30 cellular contexts compared by ENCODE assay signal in genomic region chr14:93991212-93991611, GRCh38. TPM values are rescaled to one million over a fixed set of nuclear protein-coding genes. Genes with fewer than 3 reads are reported as not detected.
DNase-seq lines count a peak whose midpoint lies in the region; ATAC-seq and TF ChIP-seq lines count a peak whose summit lies in the region.
"Had no signal": no experiment of that assay in that cellular context is flagged by ENCODE, and none has a peak within 500 bp of the region (broad histone marks: within the 10 kb centered on the region; RNA-seq: fewer than 3 reads in every experiment).

No MANE protein-coding gene starts in this region.

- H3K4me3 ChIP-seq in RWPE2 (ENCODE audit: severe bottlenecking): no peak overlapping the region
- H3K4me3 ChIP-seq in body of pancreas: no peak overlapping the region
- H3K4me3 ChIP-seq: GM23248 had no signal

- peaks cover 22% of the 10 kb centered on the region for H3K4me1 Mint-ChIP-seq in activated CD8-positive, alpha-beta T cell treated with anti-CD3 and anti-CD28 coated beads for 36 hours (ENCODE audit: low read depth)
- H3K4me1 Mint-ChIP-seq in activated CD8-positive, alpha-beta T cell treated with anti-CD3 and anti-CD28 coated beads, Interleukin-2, amount 10 ng/mL, durations not matched to agents 7 days and 5 days (ENCODE audit: low read depth): peaks cover 26% of the 10 kb centered on the region
- peaks cover 4% of the 10 kb centered on the region for H3K4me1 Mint-ChIP-seq in activated T-helper 17 cell treated with anti-CD3 and anti-CD28 coated beads, Interleukin-2, amount 50 U/mL, for 72 hours
- peaks cover 43% of the 10 kb centered on the region for H3K4me1 Mint-ChIP-seq in stimulated activated effector memory CD8-positive, alpha-beta T cell treated with anti-CD3 and anti-CD28 coated beads, Interleukin-12 subunit alpha, Interleukin-12 subunit beta, amount 100 ng/mL, for 72 hours

- H3K27ac Mint-ChIP-seq in activated CD8-positive, alpha-beta T cell treated with anti-CD3 and anti-CD28 coated beads for 36 hours: peak overlapping the region; percentile 40
- no peak overlapping the region for H3K27ac Mint-ChIP-seq in activated CD8-positive, alpha-beta T cell treated with anti-CD3 and anti-CD28 coated beads, Interleukin-2, amount 10 ng/mL, durations not matched to agents 7 days and 5 days
- H3K27ac Mint-ChIP-seq in activated T-helper 17 cell treated with anti-CD3 and anti-CD28 coated beads, Interleukin-2, amount 50 U/mL, for 72 hours: peak overlapping the region; percentile 61
- H3K27ac Mint-ChIP-seq in stimulated activated effector memory CD8-positive, alpha-beta T cell treated with anti-CD3 and anti-CD28 coated beads, Interleukin-12 subunit alpha, Interleukin-12 subunit beta, amount 100 ng/mL, for 72 hours: no peak overlapping the region
- H3K27ac Mint-ChIP-seq: CD4-positive, alpha-beta memory T cell had no signal

- 83 to 84% methylated on average over 10 of the region's 10 CpGs for WGBS in body of pancreas, 2 donors

- H3K9me3 ChIP-seq in RWPE2 (ENCODE audit: severe bottlenecking) (no peaks in the 10 kb centered on the region), body of pancreas (no peaks in the 10 kb centered on the region)

- H3K9me3 Mint-ChIP-seq in activated CD8-positive, alpha-beta T cell treated with anti-CD3 and anti-CD28 coated beads for 36 hours: no peaks in the 10 kb centered on the region
- no peaks in the 10 kb centered on the region for H3K9me3 Mint-ChIP-seq in activated CD8-positive, alpha-beta T cell treated with anti-CD3 and anti-CD28 coated beads, Interleukin-2, amount 10 ng/mL, durations not matched to agents 7 days and 5 days (ENCODE audit: insufficient read depth)
- H3K9me3 Mint-ChIP-seq in activated T-helper 17 cell treated with anti-CD3 and anti-CD28 coated beads, Interleukin-2, amount 50 U/mL, for 72 hours: no peaks in the 10 kb centered on the region
- no peaks in the 10 kb centered on the region for H3K9me3 Mint-ChIP-seq in stimulated activated effector memory CD8-positive, alpha-beta T cell treated with anti-CD3 and anti-CD28 coated beads, Interleukin-12 subunit alpha, Interleukin-12 subunit beta, amount 100 ng/mL, for 72 hours

- H3K36me3 ChIP-seq in RWPE2 (ENCODE audit: low read depth) (no peaks in the 10 kb centered on the region), body of pancreas (replicated peaks in 1 of 2; ENCODE audit: insufficient read depth in 1 of 2, low read depth in 2 of 2) (no peaks in the 10 kb centered on the region)

- POLR2A ChIA-PET in activated CD8-positive, alpha-beta T cell treated with anti-CD3 and anti-CD28 coated beads for 36 hours (lab: Charles Lee): interaction anchor here (0.6 to 3.3 kb wide), 5 partner anchors 9 to 31 kb away, joined by 3 to 15 read pairs (median 7); no protein-coding TSS in a partner anchor
- POLR2A ChIA-PET in activated CD8-positive, alpha-beta T cell treated with anti-CD3 and anti-CD28 coated beads, Interleukin-2, amount 10 ng/mL, durations not matched to agents 7 days and 5 days (lab: Charles Lee): interaction anchor here (1.2 to 2.3 kb wide), 4 partner anchors 9 to 52 kb away, joined by 3 to 10 read pairs (median 6); no protein-coding TSS in a partner anchor

- ATAC-seq in activated CD8-positive, alpha-beta T cell treated with anti-CD3 and anti-CD28 coated beads for 36 hours: peak; percentile 37
- ATAC-seq in activated CD8-positive, alpha-beta T cell treated with anti-CD3 and anti-CD28 coated beads, Interleukin-2, amount 10 ng/mL, durations not matched to agents 7 days and 5 days: no peak
- ATAC-seq in RWPE2 (ENCODE audit: low read depth): no peak
- ATAC-seq in activated T-helper 17 cell treated with anti-CD3 and anti-CD28 coated beads, Interleukin-2, amount 50 U/mL, for 72 hours (replicated peaks): peak; percentile 52
- ATAC-seq in stimulated activated effector memory CD8-positive, alpha-beta T cell treated with anti-CD3 and anti-CD28 coated beads, Interleukin-12 subunit alpha, Interleukin-12 subunit beta, amount 100 ng/mL, for 72 hours: peak; percentile 61
- no peak for ATAC-seq in body of pancreas
- ATAC-seq: HepG2, Panc1 had no signal

- no peak for DNase-seq in activated CD8-positive, alpha-beta T cell treated with anti-CD3 and anti-CD28 coated beads for 36 hours
- no peak for DNase-seq in activated CD8-positive, alpha-beta T cell treated with anti-CD3 and anti-CD28 coated beads, Interleukin-2, amount 10 ng/mL, durations not matched to agents 7 days and 5 days
- DNase-seq in RWPE2 (ENCODE audit: low spot score): peak; percentile 47
- no peak for DNase-seq in stimulated activated effector memory CD8-positive, alpha-beta T cell treated with anti-CD3 and anti-CD28 coated beads, Interleukin-12 subunit alpha, Interleukin-12 subunit beta, amount 100 ng/mL, for 72 hours (ENCODE audit: low spot score in 2 of 2)
- DNase-seq in body of pancreas: no peak
- DNase-seq in NOMO-1 (lab: John Stamatoyannopoulos, UW; ENCODE audit: unreplicated experiment in 2 of 2): no peak
- DNase-seq: CD4-positive, alpha-beta memory T cell; COR-L47; DMS53; GM23248; H7; Karpas-422; NCI-H1092 treated with DMSO at 0.1 percent for 48 hours; NCI-H1436; NCI-H187; NCI-H2081 treated with DMSO at 0.1 percent for 48 hours; NCI-H2171; NCI-H226; NCI-H510A; NCI-H69; SHP77 treated with DMSO at 0.1 percent for 48 hours had no signal

- H3K4me1 ChIP-seq in RWPE2 (ENCODE audit: insufficient read depth, poor library complexity, severe bottlenecking): peaks cover 15% of the 10 kb centered on the region
- H3K4me1 ChIP-seq in body of pancreas: no peaks in the 10 kb centered on the region

- no peak overlapping the region for H3K27ac ChIP-seq in RWPE2 (ENCODE audit: poor library complexity, severe bottlenecking)
- H3K27ac ChIP-seq in body of pancreas: no peak overlapping the region
- H3K27ac ChIP-seq: GM23248, RWPE1 had no signal

- H3K27me3 ChIP-seq in RWPE2 (ENCODE audit: insufficient read depth, poor library complexity, severe bottlenecking) (no peaks in the 10 kb centered on the region), body of pancreas (no peaks in the 10 kb centered on the region)

- peaks cover 2% of the 10 kb centered on the region for H3K27me3 Mint-ChIP-seq in activated CD8-positive, alpha-beta T cell treated with anti-CD3 and anti-CD28 coated beads for 36 hours
- H3K27me3 Mint-ChIP-seq in activated CD8-positive, alpha-beta T cell treated with anti-CD3 and anti-CD28 coated beads, Interleukin-2, amount 10 ng/mL, durations not matched to agents 7 days and 5 days (ENCODE audit: low read depth): no peaks in the 10 kb centered on the region
- H3K27me3 Mint-ChIP-seq in activated T-helper 17 cell treated with anti-CD3 and anti-CD28 coated beads, Interleukin-2, amount 50 U/mL, for 72 hours: no peaks in the 10 kb centered on the region
- H3K27me3 Mint-ChIP-seq: CD4-positive, alpha-beta memory T cell had no signal

- CTCF ChIA-PET in activated CD8-positive, alpha-beta T cell treated with anti-CD3 and anti-CD28 coated beads for 36 hours (lab: Charles Lee): interaction anchor here (0.9 to 17.5 kb wide), 9 partner anchors 8 to 51 kb away, joined by 3 to 437 read pairs (median 4); no protein-coding TSS in a partner anchor
- CTCF ChIA-PET in activated CD8-positive, alpha-beta T cell treated with anti-CD3 and anti-CD28 coated beads, Interleukin-2, amount 10 ng/mL, durations not matched to agents 7 days and 5 days (lab: Charles Lee): interaction anchor here (1.5 to 4.5 kb wide), 4 partner anchors 9 to 52 kb away, joined by 8 to 45 read pairs (median 20); no protein-coding TSS in a partner anchor

- intact Hi-C loops in activated CD8-positive, alpha-beta T cell treated with anti-CD3 and anti-CD28 coated beads for 36 hours (cut with micrococcal nuclease): no loop called here
- intact Hi-C loops in body of pancreas (cut with DNase I): no loop called here

- H3K36me3 Mint-ChIP-seq in activated CD8-positive, alpha-beta T cell treated with anti-CD3 and anti-CD28 coated beads for 36 hours (ENCODE audit: low read depth): no peaks in the 10 kb centered on the region
- H3K36me3 Mint-ChIP-seq in activated CD8-positive, alpha-beta T cell treated with anti-CD3 and anti-CD28 coated beads, Interleukin-2, amount 10 ng/mL, durations not matched to agents 7 days and 5 days (ENCODE audit: low read depth): no peaks in the 10 kb centered on the region
- H3K36me3 Mint-ChIP-seq in activated T-helper 17 cell treated with anti-CD3 and anti-CD28 coated beads, Interleukin-2, amount 50 U/mL, for 72 hours (ENCODE audit: low read depth): no peaks in the 10 kb centered on the region
- H3K36me3 Mint-ChIP-seq in stimulated activated effector memory CD8-positive, alpha-beta T cell treated with anti-CD3 and anti-CD28 coated beads, Interleukin-12 subunit alpha, Interleukin-12 subunit beta, amount 100 ng/mL, for 72 hours: no peaks in the 10 kb centered on the region
- H3K36me3 Mint-ChIP-seq: CD4-positive, alpha-beta memory T cell had no signal

- no peak for TF ChIP-seq CTCF in activated CD8-positive, alpha-beta T cell treated with anti-CD3 and anti-CD28 coated beads for 36 hours (IDR thresholded peaks at IDR 0.05)
- TF ChIP-seq CTCF in RWPE2 (IDR thresholded peaks at IDR 0.05; ENCODE audit: poor library complexity, severe bottlenecking) (no peak), body of pancreas (IDR thresholded peaks at IDR 0.05) (no peak)

- H3K4me3 Mint-ChIP-seq in activated CD8-positive, alpha-beta T cell treated with anti-CD3 and anti-CD28 coated beads for 36 hours: no peak overlapping the region
- no peak overlapping the region for H3K4me3 Mint-ChIP-seq in activated CD8-positive, alpha-beta T cell treated with anti-CD3 and anti-CD28 coated beads, Interleukin-2, amount 10 ng/mL, durations not matched to agents 7 days and 5 days
- no peak overlapping the region for H3K4me3 Mint-ChIP-seq in activated T-helper 17 cell treated with anti-CD3 and anti-CD28 coated beads, Interleukin-2, amount 50 U/mL, for 72 hours
- H3K4me3 Mint-ChIP-seq in stimulated activated effector memory CD8-positive, alpha-beta T cell treated with anti-CD3 and anti-CD28 coated beads, Interleukin-12 subunit alpha, Interleukin-12 subunit beta, amount 100 ng/mL, for 72 hours: no peak overlapping the region

- no peak for TF ChIP-seq POLR2A in body of pancreas (IDR thresholded peaks at IDR 0.05)

RNA-seq across cellular contexts. Expression of gene CCDC197, which starts 5.9 kb away (rescaled TPM):
- total RNA-seq in activated CD8-positive, alpha-beta T cell treated with anti-CD3 and anti-CD28 coated beads for 36 hours: not detected
- not detected for total RNA-seq in activated CD8-positive, alpha-beta T cell treated with anti-CD3 and anti-CD28 coated beads, Interleukin-2, amount 10 ng/mL, durations not matched to agents 7 days and 5 days
- under 1 TPM in 1 of 2 donors, not detected in 1; 0.37 TPM for total RNA-seq in activated T-helper 17 cell treated with anti-CD3 and anti-CD28 coated beads, Interleukin-2, amount 50 U/mL, for 72 hours
- total RNA-seq in body of pancreas: not detected
- total RNA-seq: A673; CD4-positive, alpha-beta memory T cell; Daoy; G401; GM23248; H7; HT1080; OCI-LY7 had no signal

RNA-seq across cellular contexts. Expression of gene ASB2, which starts 14.8 kb away (rescaled TPM):
- total RNA-seq in activated CD8-positive, alpha-beta T cell treated with anti-CD3 and anti-CD28 coated beads for 36 hours: 10 to 100 TPM; 11.7 to 12.7 TPM
- 10 to 100 TPM; 15.8 to 17.0 TPM for total RNA-seq in activated CD8-positive, alpha-beta T cell treated with anti-CD3 and anti-CD28 coated beads, Interleukin-2, amount 10 ng/mL, durations not matched to agents 7 days and 5 days
- 10 to 100 TPM; 48.5 to 68.7 TPM for total RNA-seq in activated T-helper 17 cell treated with anti-CD3 and anti-CD28 coated beads, Interleukin-2, amount 50 U/mL, for 72 hours
- 1 to 10 TPM in 1 of 2 donors, under 1 TPM in 1; 0.33 to 7.0 TPM for total RNA-seq in body of pancreas
- total RNA-seq: A673, GM23248, HT1080 had no signal

RNA-seq across cellular contexts. Expression of gene OTUB2, which starts 34.9 kb away (rescaled TPM):
- under 1 TPM; 0.25 to 0.29 TPM for total RNA-seq in activated CD8-positive, alpha-beta T cell treated with anti-CD3 and anti-CD28 coated beads for 36 hours
- 1 to 10 TPM; 1.4 to 1.7 TPM for total RNA-seq in activated CD8-positive, alpha-beta T cell treated with anti-CD3 and anti-CD28 coated beads, Interleukin-2, amount 10 ng/mL, durations not matched to agents 7 days and 5 days
- total RNA-seq in activated T-helper 17 cell treated with anti-CD3 and anti-CD28 coated beads, Interleukin-2, amount 50 U/mL, for 72 hours: 10 to 100 TPM in 1 of 2 donors, 1 to 10 TPM in 1; 6.3 to 11.0 TPM
- 1 to 10 TPM in 1 of 2 donors, under 1 TPM in 1; 0.33 to 1.8 TPM for total RNA-seq in body of pancreas

Comparison
In these comparisons a context has a peak if more than half of its experiments do, and no peak if none do; other contexts are left out.
1. ATAC-seq: peak in activated CD8-positive, alpha-beta T cell treated with anti-CD3 and anti-CD28 coated beads for 36 hours (single experiment), activated T-helper 17 cell treated with anti-CD3 and anti-CD28 coated beads, Interleukin-2, amount 50 U/mL, for 72 hours (single experiment) and stimulated activated effector memory CD8-positive, alpha-beta T cell treated with anti-CD3 and anti-CD28 coated beads, Interleukin-12 subunit alpha, Interleukin-12 subunit beta, amount 100 ng/mL, for 72 hours (single experiment); none in activated CD8-positive, alpha-beta T cell treated with anti-CD3 and anti-CD28 coated beads, Interleukin-2, amount 10 ng/mL, durations not matched to agents 7 days and 5 days (single experiment), RWPE2 (single experiment) and body of pancreas (single experiment).
2. H3K27ac Mint-ChIP-seq: peak in activated CD8-positive, alpha-beta T cell treated with anti-CD3 and anti-CD28 coated beads for 36 hours (single experiment) and activated T-helper 17 cell treated with anti-CD3 and anti-CD28 coated beads, Interleukin-2, amount 50 U/mL, for 72 hours (single experiment); none in activated CD8-positive, alpha-beta T cell treated with anti-CD3 and anti-CD28 coated beads, Interleukin-2, amount 10 ng/mL, durations not matched to agents 7 days and 5 days (single experiment) and stimulated activated effector memory CD8-positive, alpha-beta T cell treated with anti-CD3 and anti-CD28 coated beads, Interleukin-12 subunit alpha, Interleukin-12 subunit beta, amount 100 ng/mL, for 72 hours (single experiment).